Comparison of ENCODE assay signal across 15 cellular contexts in the genomic region with DNA sequence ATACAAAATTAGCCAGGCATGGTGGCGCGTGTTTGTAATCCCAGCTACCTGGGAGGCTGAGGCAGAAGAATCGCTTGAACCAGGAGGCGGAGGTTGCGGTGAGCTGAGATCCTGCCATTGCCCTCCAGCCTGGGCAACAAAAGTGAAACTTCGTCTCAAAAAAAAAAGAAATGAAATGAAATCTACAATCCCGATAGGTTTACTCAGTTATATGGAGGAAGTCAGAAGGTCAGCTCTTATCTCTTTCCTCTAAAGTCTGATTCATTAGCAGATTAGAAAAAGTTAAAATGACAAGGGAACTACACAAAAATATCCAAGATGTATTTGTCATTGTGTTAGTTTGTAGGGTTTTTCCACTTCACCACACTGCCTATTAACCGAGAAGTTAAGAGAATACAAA. TPM values are rescaled to one million over a fixed set of nuclear protein-coding genes. Genes with fewer than 3 reads are reported as not detected.
A peak's percentile ranks its signal among the peaks of the same experiment; 100 is the strongest.
DNase-seq lines count a peak whose midpoint lies in the region; ATAC-seq and TF ChIP-seq lines count a peak whose summit lies in the region.
"Had no signal": no experiment of that assay in that cellular context is flagged by ENCODE, and none has a peak within 500 bp of the region (broad histone marks: within the 10 kb centered on the region; RNA-seq: fewer than 3 reads in every experiment).

No MANE protein-coding gene starts in this region.

- no peak for TF ChIP-seq CTCF in HEK293 (tag by site-specific recombination; IDR thresholded peaks at IDR 0.05)
- TF ChIP-seq CTCF in natural killer cell (IDR thresholded peaks at IDR 0.05), result no peak

- H3K27me3 Mint-ChIP-seq in CD8-positive, alpha-beta memory T cell, result no peaks in the 10 kb centered on the region
- no peaks in the 10 kb centered on the region for H3K27me3 Mint-ChIP-seq in natural killer cell (ENCODE audit: low read depth in 2 of 2)

- POLR2A ChIA-PET in CD8-positive, alpha-beta memory T cell (lab: Charles Lee), result interaction anchor here (0.6 kb wide), 1 partner anchor 15 kb away, joined by 3 read pairs; no protein-coding TSS in a partner anchor
- POLR2A ChIA-PET in HEK293 (lab: Yijun Ruan, JAX), result no interaction called here

- no peaks in the 10 kb centered on the region for H3K9me3 ChIP-seq in CD8-positive, alpha-beta memory T cell (ENCODE audit: low read length)
- no peaks in the 10 kb centered on the region for H3K9me3 ChIP-seq in HEK293 (ENCODE audit: control insufficient read depth, insufficient read depth, low read depth, low read length)
- H3K9me3 ChIP-seq: sigmoid colon had no signal

- H3K4me3 ChIP-seq in CD8-positive, alpha-beta memory T cell (ENCODE audit: low read length), result no peak overlapping the region
- H3K4me3 ChIP-seq in HEK293 (ENCODE audit: low read depth, low read length), result no peak overlapping the region
- H3K4me3 ChIP-seq: heart left ventricle, sigmoid colon had no signal

- DNase-seq in CD8-positive, alpha-beta memory T cell, result no peak
- peak in 1 of 2 donors; percentile 57 for DNase-seq in activated naive CD4-positive, alpha-beta T cell treated with anti-CD3 and anti-CD28 coated beads, Interleukin-2, amount 50 U/mL, for 72 hours (ENCODE audit: low spot score in 2 of 2)
- DNase-seq in natural killer cell, result no peak
- no peak for DNase-seq in NCI-H2029 treated with DMSO at 0.1 percent for 48 hours (lab: John Stamatoyannopoulos, UW)
- DNase-seq in NCI-H2227 (lab: John Stamatoyannopoulos, UW; ENCODE audit: unreplicated experiment), result no peak
- DNase-seq: activated CD4-positive, CD25-positive, alpha-beta regulatory T cell; activated effector memory CD4-positive, alpha-beta T cell treated with anti-CD3 and anti-CD28 coated beads, Interleukin-2, amount 50 U/mL, for 16 hours; heart left ventricle; NCI-H1092 treated with DMSO at 0.1 percent for 48 hours; NCI-H2227 treated with DMSO at 0.1 percent for 48 hours; sigmoid colon had no signal

- H3K4me3 Mint-ChIP-seq in CD8-positive, alpha-beta memory T cell, result peak overlapping the region; percentile 27 to 82 (median 73)
- H3K4me3 Mint-ChIP-seq in natural killer cell, result no peak overlapping the region
- H3K4me3 Mint-ChIP-seq: neural crest cell had no signal

- H3K27ac ChIP-seq in CD8-positive, alpha-beta memory T cell (ENCODE audit: low read depth, low read length), result peak overlapping the region; percentile 2
- no peak overlapping the region for H3K27ac ChIP-seq in HEK293 (ENCODE audit: extremely low read depth, low read depth, low read length)
- H3K27ac ChIP-seq: heart left ventricle, sigmoid colon had no signal

- CTCF ChIA-PET in CD8-positive, alpha-beta memory T cell (lab: Charles Lee), result interaction anchor here (1.1 kb wide), 1 partner anchor 13 kb away, joined by 3 read pairs; no protein-coding TSS in a partner anchor
- CTCF ChIA-PET in HEK293 (lab: Yijun Ruan, JAX), result no interaction called here

- intact Hi-C loops in natural killer cell (cut with micrococcal nuclease), result no loop called here

- peaks cover 4 to 11% (median 5%) of the 10 kb centered on the region in 3 donors for H3K36me3 Mint-ChIP-seq in CD8-positive, alpha-beta memory T cell
- H3K36me3 Mint-ChIP-seq in activated naive CD4-positive, alpha-beta T cell treated with anti-CD3 and anti-CD28 coated beads, Interleukin-2, amount 50 U/mL, for 72 hours, result peaks cover 7 to 23% of the 10 kb centered on the region in 2 donors
- no peaks in the 10 kb centered on the region for H3K36me3 Mint-ChIP-seq in natural killer cell

- peaks cover 0 to 4% (median 0%) of the 10 kb centered on the region in 5 donors for H3K9me3 Mint-ChIP-seq in CD8-positive, alpha-beta memory T cell
- H3K9me3 Mint-ChIP-seq in activated naive CD4-positive, alpha-beta T cell treated with anti-CD3 and anti-CD28 coated beads, Interleukin-2, amount 50 U/mL, for 72 hours, result no peaks in the 10 kb centered on the region
- H3K9me3 Mint-ChIP-seq in natural killer cell, result no peaks in the 10 kb centered on the region
- H3K9me3 Mint-ChIP-seq: neural crest cell had no signal

- peaks cover 67 to 82% (median 82%) of the 10 kb centered on the region in 3 donors for H3K4me1 Mint-ChIP-seq in CD8-positive, alpha-beta memory T cell
- H3K4me1 Mint-ChIP-seq in natural killer cell, result peaks cover 78 to 82% of the 10 kb centered on the region in 2 donors

- H3K27me3 ChIP-seq in CD8-positive, alpha-beta memory T cell (ENCODE audit: insufficient read depth, low read length, poor library complexity, severe bottlenecking), result no peaks in the 10 kb centered on the region
- H3K27me3 ChIP-seq: heart left ventricle, sigmoid colon had no signal

- H3K36me3 ChIP-seq in CD8-positive, alpha-beta memory T cell (ENCODE audit: insufficient read depth, low read length), result no peaks in the 10 kb centered on the region
- no peaks in the 10 kb centered on the region for H3K36me3 ChIP-seq in HEK293 (ENCODE audit: control insufficient read depth in 2 of 2, insufficient read depth in 1 of 2, low read length in 2 of 2)
- H3K36me3 ChIP-seq: heart left ventricle, sigmoid colon had no signal

- ATAC-seq in activated naive CD4-positive, alpha-beta T cell treated with anti-CD3 and anti-CD28 coated beads, Interleukin-2, amount 50 U/mL, for 72 hours, result peak; percentile 4 to 75
- peak in 2 of 3 donors; percentile 61 for ATAC-seq in natural killer cell
- no peak for ATAC-seq in GM19328 (IDR thresholded peaks at IDR 0.05; ENCODE audit: unreplicated experiment)
- ATAC-seq: SK-N-SH treated with all-trans-retinoic acid at 6 μM for 48 hours had no signal

- H3K4me1 ChIP-seq in CD8-positive, alpha-beta memory T cell (ENCODE audit: insufficient read depth, low read length), result peaks cover 44% of the 10 kb centered on the region
- H3K4me1 ChIP-seq in HEK293 (ENCODE audit: control insufficient read depth, insufficient read depth, low read length), result peaks cover 11% of the 10 kb centered on the region

- peak overlapping the region in 7 of 8 donors; percentile 23 to 89 (median 56) for H3K27ac Mint-ChIP-seq in CD8-positive, alpha-beta memory T cell
- peak overlapping the region; percentile 86 to 90 for H3K27ac Mint-ChIP-seq in activated naive CD4-positive, alpha-beta T cell treated with anti-CD3 and anti-CD28 coated beads, Interleukin-2, amount 50 U/mL, for 72 hours
- H3K27ac Mint-ChIP-seq in natural killer cell, result peak overlapping the region; percentile 59 to 79

TF ChIP-seq in HEK293, 187 proteins besides CTCF, POLR2A, EP300 and RAD21:
- TF ChIP-seq, protein P1, sequence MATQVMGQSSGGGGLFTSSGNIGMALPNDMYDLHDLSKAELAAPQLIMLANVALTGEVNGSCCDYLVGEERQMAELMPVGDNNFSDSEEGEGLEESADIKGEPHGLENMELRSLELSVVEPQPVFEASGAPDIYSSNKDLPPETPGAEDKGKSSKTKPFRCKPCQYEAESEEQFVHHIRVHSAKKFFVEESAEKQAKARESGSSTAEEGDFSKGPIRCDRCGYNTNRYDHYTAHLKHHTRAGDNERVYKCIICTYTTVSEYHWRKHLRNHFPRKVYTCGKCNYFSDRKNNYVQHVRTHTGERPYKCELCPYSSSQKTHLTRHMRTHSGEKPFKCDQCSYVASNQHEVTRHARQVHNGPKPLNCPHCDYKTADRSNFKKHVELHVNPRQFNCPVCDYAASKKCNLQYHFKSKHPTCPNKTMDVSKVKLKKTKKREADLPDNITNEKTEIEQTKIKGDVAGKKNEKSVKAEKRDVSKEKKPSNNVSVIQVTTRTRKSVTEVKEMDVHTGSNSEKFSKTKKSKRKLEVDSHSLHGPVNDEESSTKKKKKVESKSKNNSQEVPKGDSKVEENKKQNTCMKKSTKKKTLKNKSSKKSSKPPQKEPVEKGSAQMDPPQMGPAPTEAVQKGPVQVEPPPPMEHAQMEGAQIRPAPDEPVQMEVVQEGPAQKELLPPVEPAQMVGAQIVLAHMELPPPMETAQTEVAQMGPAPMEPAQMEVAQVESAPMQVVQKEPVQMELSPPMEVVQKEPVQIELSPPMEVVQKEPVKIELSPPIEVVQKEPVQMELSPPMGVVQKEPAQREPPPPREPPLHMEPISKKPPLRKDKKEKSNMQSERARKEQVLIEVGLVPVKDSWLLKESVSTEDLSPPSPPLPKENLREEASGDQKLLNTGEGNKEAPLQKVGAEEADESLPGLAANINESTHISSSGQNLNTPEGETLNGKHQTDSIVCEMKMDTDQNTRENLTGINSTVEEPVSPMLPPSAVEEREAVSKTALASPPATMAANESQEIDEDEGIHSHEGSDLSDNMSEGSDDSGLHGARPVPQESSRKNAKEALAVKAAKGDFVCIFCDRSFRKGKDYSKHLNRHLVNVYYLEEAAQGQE (tag by site-specific recombination; IDR thresholded peaks at IDR 0.05), result no peak
- peak; percentile 71; the same call in 1 of the 2 replicates for TF ChIP-seq PRDM6 (tag by site-specific recombination; IDR thresholded peaks at IDR 0.05)

RNA-seq across cellular contexts. Expression of gene RYBP, which starts 18.8 kb away (rescaled TPM):
- 10 to 100 TPM; 41.3 to 42.6 TPM for total RNA-seq in CD8-positive, alpha-beta memory T cell
- 1.8 TPM for polyA plus RNA-seq in CD8-positive, alpha-beta memory T cell
- total RNA-seq in activated naive CD4-positive, alpha-beta T cell treated with anti-CD3 and anti-CD28 coated beads, Interleukin-2, amount 50 U/mL, for 72 hours, result 10 to 100 TPM; 15.9 to 36.6 TPM
- 10 to 100 TPM; 10.2 to 12.0 (median 11.0) TPM for total RNA-seq in natural killer cell
